In the genomic region with DNA sequence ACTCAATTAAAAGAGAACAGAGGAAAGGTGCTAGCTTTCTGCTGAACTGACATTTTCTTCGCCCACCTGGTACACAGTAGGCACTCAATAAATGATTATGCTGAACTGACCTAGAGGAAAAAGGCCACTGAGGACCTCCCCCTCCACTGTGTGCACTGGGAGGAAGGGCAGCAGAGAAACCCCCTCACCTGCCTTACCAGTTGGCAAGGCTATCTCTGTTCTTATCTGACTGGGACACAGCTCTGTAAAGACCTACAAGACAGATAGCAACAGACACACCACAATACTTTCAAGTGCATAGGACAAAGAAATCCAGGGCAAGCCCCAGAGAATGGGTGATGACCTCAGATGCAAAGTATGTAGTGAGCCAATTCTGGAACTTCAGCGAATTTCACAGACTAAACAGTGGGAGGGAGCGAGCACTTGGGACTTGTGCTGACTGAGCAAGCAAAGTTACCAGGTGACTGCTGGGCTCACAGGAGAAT, we compare ENCODE assay signal across 9 cellular contexts. TPM values are rescaled to one million over a fixed set of nuclear protein-coding genes. Genes with fewer than 3 reads are reported as not detected.
A peak's percentile ranks its signal among the peaks of the same experiment; 100 is the strongest.
DNase-seq lines count a peak whose midpoint lies in the region; ATAC-seq, FAIRE-seq and TF ChIP-seq lines count a peak whose summit lies in the region.
"Had no signal": no experiment of that assay in that cellular context is flagged by ENCODE, and none has a peak within 500 bp of the region (broad histone marks: within the 10 kb centered on the region; RNA-seq: fewer than 3 reads in every experiment).

No MANE protein-coding gene starts in this region.

- DNase-seq in A549 (ENCODE audit: low read depth in 1 of 2, low spot score in 1 of 2) (peak; percentile 62 to 84), amniotic stem cell (lab: John Stamatoyannopoulos, UW) (peak; percentile 54), left lobe of liver (ENCODE audit: low spot score) (no peak), ovary (no peak), DMS79 (lab: John Stamatoyannopoulos, UW) (no peak)
- DNase-seq in activated CD8-positive, alpha-beta memory T cell treated with anti-CD3 and anti-CD28 coated beads for 24 hours: no peak
- DNase-seq in activated CD4-positive, alpha-beta T cell treated with anti-CD3 and anti-CD28 coated beads for 36 hours: no peak

- FAIRE-seq in A549 (lab: Jason Lieb, UNC): peak; percentile 90

- peak overlapping the region; percentile 68 for H3K4me2 ChIP-seq in A549
- H3K4me2 ChIP-seq: BLaER1 had no signal

- no peaks in the 10 kb centered on the region for H3K27me3 ChIP-seq in ovary
- H3K27me3 ChIP-seq: BLaER1 had no signal

- ATAC-seq in A549 (peak; percentile 92), HG02623 (IDR thresholded peaks at IDR 0.05; ENCODE audit: unreplicated experiment) (peak; percentile 81), left lobe of liver (peak; percentile 84)
- no peak for ATAC-seq in activated CD4-positive, alpha-beta T cell treated with anti-CD3 and anti-CD28 coated beads for 36 hours

- H3K36me3 ChIP-seq in ovary: no peaks in the 10 kb centered on the region

- TF ChIP-seq EP300 in A549 (IDR thresholded peaks at IDR 0.05) (no peak; a peak in 1 of 5 replicates), ovary (IDR thresholded peaks at IDR 0.05) (no peak)

- POLR2A ChIA-PET in A549 (lab: Yijun Ruan, JAX): interaction anchor here (0.6 to 1.1 kb wide), 3 partner anchors 29 to 30 kb away, joined by 3 to 5 read pairs (median 3); a partner anchor contains a TSS
- POLR2A ChIA-PET in activated CD4-positive, alpha-beta T cell treated with anti-CD3 and anti-CD28 coated beads for 36 hours (lab: Charles Lee): no interaction called here

- TF ChIP-seq RAD21 in A549 (conservative IDR thresholded peaks at IDR 0.05 in 1 of 2, IDR thresholded peaks at IDR 0.05 in 1 of 2): no peak

- H3K36me3 Mint-ChIP-seq in activated CD4-positive, alpha-beta T cell treated with anti-CD3 and anti-CD28 coated beads for 36 hours (ENCODE audit: low read depth): no peaks in the 10 kb centered on the region

- TF ChIP-seq POLR2A in A549 (IDR thresholded peaks at IDR 0.05; ENCODE audit: low read length) (no peak), ovary (IDR thresholded peaks at IDR 0.05) (no peak)

- H3K27ac ChIP-seq in A549 (peak overlapping the region; percentile 74 to 90), ovary (no peak overlapping the region)
- H3K27ac ChIP-seq: BLaER1 had no signal

- intact Hi-C loops in ovary (cut with DNase I): no loop called here
- intact Hi-C loops in activated CD4-positive, alpha-beta T cell treated with anti-CD3 and anti-CD28 coated beads for 36 hours (cut with DNase I, micrococcal nuclease): no loop called here

- H3K9me3 ChIP-seq in A549 (peaks cover 11% of the 10 kb centered on the region; the same call in 1 of the 3 replicates), ovary (no peaks in the 10 kb centered on the region)

- no peaks in the 10 kb centered on the region for H3K27me3 Mint-ChIP-seq in activated CD4-positive, alpha-beta T cell treated with anti-CD3 and anti-CD28 coated beads for 36 hours

- CTCF ChIA-PET in A549 (lab: Yijun Ruan, JAX): interaction anchor here (0.9 to 4.6 kb wide), 10 partner anchors 11 to 103 kb away, joined by 3 to 30 read pairs (median 5); no protein-coding TSS in a partner anchor
- CTCF ChIA-PET in activated CD4-positive, alpha-beta T cell treated with anti-CD3 and anti-CD28 coated beads for 36 hours (lab: Charles Lee): interaction anchor here (0.6 to 1.9 kb wide), 3 partner anchors 13 to 117 kb away, joined by 3 to 8 read pairs (median 3); no protein-coding TSS in a partner anchor

- WGBS in A549 (ENCODE audit: missing lambda C conversion rate): 37% methylated on average over 3 of the region's 3 CpGs
- 47% methylated on average over 3 of the region's 3 CpGs for WGBS in ovary, 3 donors

- no peak for TF ChIP-seq CTCF in A549 (IDR thresholded peaks at IDR 0.05)
- TF ChIP-seq CTCF in ovary (IDR thresholded peaks at IDR 0.05): no peak

- H3K4me1 ChIP-seq in A549 (peaks cover 53% of the 10 kb centered on the region), ovary (ENCODE audit: insufficient read depth) (no peaks in the 10 kb centered on the region)
- H3K4me1 ChIP-seq: BLaER1 had no signal

- H3K4me1 Mint-ChIP-seq in activated CD4-positive, alpha-beta T cell treated with anti-CD3 and anti-CD28 coated beads for 36 hours: no peaks in the 10 kb centered on the region

- no peak overlapping the region for H3K27ac Mint-ChIP-seq in activated CD4-positive, alpha-beta T cell treated with anti-CD3 and anti-CD28 coated beads for 36 hours

- H3K4me3 ChIP-seq in A549 (no peak overlapping the region), ovary (no peak overlapping the region)
- H3K4me3 ChIP-seq: BLaER1 had no signal

- H3K9me3 Mint-ChIP-seq in activated CD4-positive, alpha-beta T cell treated with anti-CD3 and anti-CD28 coated beads for 36 hours (ENCODE audit: low read depth): peaks cover 1% of the 10 kb centered on the region

- H3K4me3 Mint-ChIP-seq in activated CD4-positive, alpha-beta T cell treated with anti-CD3 and anti-CD28 coated beads for 36 hours: no peak overlapping the region

TF ChIP-seq in A549, 52 proteins besides CTCF, POLR2A, EP300 and RAD21:
- TF ChIP-seq MAFK (IDR thresholded peaks at IDR 0.05; ENCODE audit: partially characterized antibody): peak; percentile 82
- TF ChIP-seq HOXA7 (CRISPR knock-in tag; IDR thresholded peaks at IDR 0.05): no peak
- no peak for TF ChIP-seq HEYL (CRISPR knock-in tag; IDR thresholded peaks at IDR 0.05)
- no peak for TF ChIP-seq EHMT2 (IDR thresholded peaks at IDR 0.05; ENCODE audit: low read depth)
- TF ChIP-seq CEBPB (IDR thresholded peaks at IDR 0.05): peak; percentile 18 to 40; a peak in 1 of 4 replicates
- TF ChIP-seq NR3C1 (IDR thresholded peaks at IDR 0.05): no peak
- TF ChIP-seq, protein P1, sequence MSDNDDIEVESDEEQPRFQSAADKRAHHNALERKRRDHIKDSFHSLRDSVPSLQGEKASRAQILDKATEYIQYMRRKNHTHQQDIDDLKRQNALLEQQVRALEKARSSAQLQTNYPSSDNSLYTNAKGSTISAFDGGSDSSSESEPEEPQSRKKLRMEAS (IDR thresholded peaks at IDR 0.05): 0 out of 2 replicates have a peak, but pooled peaks have one; percentile 27
- TF ChIP-seq, protein P2, sequence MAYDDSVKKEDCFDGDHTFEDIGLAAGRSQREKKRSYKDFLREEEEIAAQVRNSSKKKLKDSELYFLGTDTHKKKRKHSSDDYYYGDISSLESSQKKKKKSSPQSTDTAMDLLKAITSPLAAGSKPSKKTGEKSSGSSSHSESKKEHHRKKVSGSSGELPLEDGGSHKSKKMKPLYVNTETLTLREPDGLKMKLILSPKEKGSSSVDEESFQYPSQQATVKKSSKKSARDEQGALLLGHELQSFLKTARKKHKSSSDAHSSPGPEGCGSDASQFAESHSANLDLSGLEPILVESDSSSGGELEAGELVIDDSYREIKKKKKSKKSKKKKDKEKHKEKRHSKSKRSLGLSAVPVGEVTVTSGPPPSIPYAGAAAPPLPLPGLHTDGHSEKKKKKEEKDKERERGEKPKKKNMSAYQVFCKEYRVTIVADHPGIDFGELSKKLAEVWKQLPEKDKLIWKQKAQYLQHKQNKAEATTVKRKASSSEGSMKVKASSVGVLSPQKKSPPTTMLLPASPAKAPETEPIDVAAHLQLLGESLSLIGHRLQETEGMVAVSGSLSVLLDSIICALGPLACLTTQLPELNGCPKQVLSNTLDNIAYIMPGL (CRISPR knock-in tag; IDR thresholded peaks at IDR 0.05; ENCODE audit: borderline replicate concordance): no peak
- peak; percentile 26; the same call in 1 of the 2 replicates for TF ChIP-seq FOSL2 (IDR thresholded peaks at IDR 0.05)
- peak; percentile 48 for TF ChIP-seq FOSL2 (CRISPR knock-in tag; IDR thresholded peaks at IDR 0.05)
- TF ChIP-seq GATA3 (IDR thresholded peaks at IDR 0.05; ENCODE audit: borderline replicate concordance): peak; percentile 53; the same call in 1 of the 2 replicates

RNA-seq across cellular contexts. Expression of a gene that starts 30.4 kb away (rescaled TPM):
- 92.5 and 132 TPM in 2 replicates for polyA plus RNA-seq in A549 (2011; rRNA removed)
- 101 and 102 TPM in 2 replicates for polyA plus RNA-seq in A549 (2012; cell fraction: cytosol; rRNA removed)
- 58.7 and 96.7 TPM in 2 replicates for polyA plus RNA-seq in A549 (2012; cell fraction: nucleus; rRNA removed)
- polyA plus RNA-seq in A549 (2017; fragmentation: RNase III; extraction: RNeasy Plus Mini Kit Qiagen cat#74134 plus additional on column Dnase treatment): 123 to 147 TPM (median 128 TPM) in 3 replicates
- 119 and 120 TPM in 2 replicates for polyA minus RNA-seq in A549 (2011; rRNA and poly(A)+ RNA removed)
- total RNA-seq in left lobe of liver: 67.1 TPM
- 100 to 1,000 TPM in 1 of 7 donors, 10 to 100 TPM in 6; 13.9 to 102 (median 35.3) TPM for total RNA-seq in ovary
- 100 to 1,000 TPM in 1 of 2 donors, 10 to 100 TPM in 1; 29.7 to 138 TPM for polyA plus RNA-seq in ovary
- total RNA-seq in activated CD4-positive, alpha-beta T cell treated with anti-CD3 and anti-CD28 coated beads for 36 hours: under 1 TPM; 0.34 to 0.53 TPM

Comparison
In these comparisons a context has a peak if more than half of its experiments do, and no peak if none do; other contexts are left out.
1. DNase-seq: peak in A549 (2 of 2) and amniotic stem cell (single experiment); none in left lobe of liver (single experiment), ovary (0 of 5), activated CD8-positive, alpha-beta memory T cell treated with anti-CD3 and anti-CD28 coated beads for 24 hours (single experiment), activated CD4-positive, alpha-beta T cell treated with anti-CD3 and anti-CD28 coated beads for 36 hours (single experiment) and DMS79 (single experiment).
2. H3K27ac ChIP-seq: peak in A549 (2 of 2); none in ovary (0 of 2).
3. RNA of a gene that starts 30.4 kb away (total RNA-seq): 67.1 TPM in left lobe of liver (single experiment) and 13.9 to 102 TPM in ovary; 0.34 to 0.53 TPM in activated CD4-positive, alpha-beta T cell treated with anti-CD3 and anti-CD28 coated beads for 36 hours; every median in the first group is over 4 times any median in the second.